ENCODE assay signal across 26 cellular contexts in the genomic region with DNA sequence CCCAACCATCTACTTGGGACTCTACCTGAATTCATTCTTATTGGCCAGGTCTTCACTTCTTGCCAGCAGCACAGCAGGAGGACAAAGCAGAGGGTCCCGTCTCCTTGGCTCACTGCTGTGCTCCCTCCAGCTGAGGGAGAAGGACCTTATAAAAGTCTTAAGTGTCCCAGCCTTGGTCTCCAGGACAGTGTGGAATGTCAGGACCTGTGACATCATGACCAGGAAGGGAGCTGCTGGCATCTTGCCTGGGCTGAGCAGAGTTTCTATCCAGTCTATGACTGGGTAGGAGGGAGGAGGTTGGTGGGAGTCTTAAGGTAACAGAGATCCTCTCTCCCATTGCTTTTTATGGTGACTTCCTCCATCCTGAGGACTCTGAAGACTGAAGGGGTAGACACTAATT.
"Had no signal": no experiment of that assay in that cellular context is flagged by ENCODE, and none has a peak within 500 bp of the region (broad histone marks: within the 10 kb centered on the region; RNA-seq: fewer than 3 reads in every experiment).

No MANE protein-coding gene starts in this region.

- H3K4me3 Mint-ChIP-seq: activated CD8-positive, alpha-beta T cell treated with anti-CD3 and anti-CD28 coated beads, Interleukin-2, amount 10 ng/mL, durations not matched to agents 7 days and 5 days; activated naive CD8-positive, alpha-beta T cell; natural killer cell; T-helper 2 cell treated with Interferon-gamma antibody and Interleukin-4, amounts not matched to agents 5 μg/mL and 100 μg/mL, for 36 hours had no signal

- ATAC-seq: activated CD8-positive, alpha-beta T cell treated with anti-CD3 and anti-CD28 coated beads, Interleukin-2, amount 10 ng/mL, durations not matched to agents 7 days and 5 days; left ventricle myocardium superior; natural killer cell had no signal

- DNase-seq: activated CD4-positive, alpha-beta T cell treated with anti-CD3 and anti-CD28 coated beads, Interleukin-2, amount 50 U/mL, for 1 hour; activated CD4-positive, CD25-positive, alpha-beta regulatory T cell treated with anti-CD3 and anti-CD28 coated beads, Interleukin-2, amount 50 U/mL, for 72 hours; activated CD8-positive, alpha-beta T cell treated with anti-CD3 and anti-CD28 coated beads, Interleukin-2, amount 10 ng/mL, durations not matched to agents 7 days and 5 days; activated gamma-delta T cell treated with Interleukin-2 at 50 U/mL for 16 hours; adrenal gland; brain microvascular endothelial cell; central memory CD4-positive, alpha-beta T cell; effector memory CD4-positive, alpha-beta T cell; foreskin melanocyte; glutamatergic neuron; hippocampal formation; kidney glomerular epithelial cell; left ventricle myocardium superior; mammary epithelial cell; midbrain; natural killer cell; retina; sigmoid colon; stimulated activated CD4-positive, alpha-beta T cell treated with anti-CD3 and anti-CD28 coated beads, Interleukin-2, amount 100 ng/mL, for 48 hours; stimulated activated CD8-positive, alpha-beta memory T cell treated with anti-CD3 and anti-CD28 coated beads, Interleukin-4, amount 100 ng/mL, for 48 hours; stimulated activated naive CD4-positive, alpha-beta T cell treated with Interleukin-2 at 50 U/mL for 16 hours; substantia nigra; thyroid gland; WERI-Rb-1 had no signal

- H3K27ac Mint-ChIP-seq: activated CD8-positive, alpha-beta T cell treated with anti-CD3 and anti-CD28 coated beads, Interleukin-2, amount 10 ng/mL, durations not matched to agents 7 days and 5 days; activated naive CD8-positive, alpha-beta T cell; natural killer cell; T-helper 2 cell treated with Interferon-gamma antibody and Interleukin-4, amounts not matched to agents 5 μg/mL and 100 μg/mL, for 36 hours had no signal

- H3K4me1 Mint-ChIP-seq: natural killer cell had no signal
